ENCODE assay signal across 10 cellular contexts in genomic region chr9:16192403-16193017, GRCh38.
A peak's percentile ranks its signal among the peaks of the same experiment; 100 is the strongest.
DNase-seq lines count a peak whose midpoint lies in the region; ATAC-seq and TF ChIP-seq lines count a peak whose summit lies in the region.
"Had no signal": no experiment of that assay in that cellular context is flagged by ENCODE, and none has a peak within 500 bp of the region (broad histone marks: within the 10 kb centered on the region; RNA-seq: fewer than 3 reads in every experiment).

No MANE protein-coding gene starts in this region.

- H3K4me3 ChIP-seq in SJSA1 (no peak overlapping the region), fibroblast of the aortic adventitia (ENCODE audit: low read depth, low read length) (peak overlapping the region; percentile 5), smooth muscle cell (peak overlapping the region; percentile 21)
- H3K4me3 ChIP-seq: right lobe of liver, testis had no signal

- H3K27me3 ChIP-seq in SJSA1 (replicated peaks) (no peaks in the 10 kb centered on the region), smooth muscle cell (ENCODE audit: low read depth) (no peaks in the 10 kb centered on the region)
- H3K27me3 ChIP-seq: right lobe of liver, testis had no signal

- no peak overlapping the region for H3K9ac ChIP-seq in smooth muscle cell (ENCODE audit: low read depth)

- H4K20me1 ChIP-seq in smooth muscle cell (ENCODE audit: low read depth), result no peaks in the 10 kb centered on the region

- no peak overlapping the region for H2AFZ ChIP-seq in smooth muscle cell (ENCODE audit: low read depth)

- H3F3A ChIP-seq in smooth muscle cell (ENCODE audit: low read depth), result peaks cover 17% of the 10 kb centered on the region

- H3K4me2 ChIP-seq in smooth muscle cell, result peak overlapping the region; percentile 84

- H3K9me3 ChIP-seq in SJSA1 (replicated peaks) (no peaks in the 10 kb centered on the region), smooth muscle cell (replicated peaks; ENCODE audit: low read depth) (peaks cover 5% of the 10 kb centered on the region)
- H3K9me3 ChIP-seq: right lobe of liver, testis had no signal

- no peaks in the 10 kb centered on the region for H3K79me2 ChIP-seq in smooth muscle cell (ENCODE audit: low read depth)

- DNase-seq in NCI-H1092 treated with DMSO at 0.1 percent for 48 hours (lab: John Stamatoyannopoulos, UW) (peak; percentile 67), NCI-H1092 (lab: John Stamatoyannopoulos, UW) (no peak), SJSA1 (ENCODE audit: low read depth in 1 of 2, low spot score in 2 of 2) (peak in 1 of 2 experiments; percentile 23), fibroblast of the aortic adventitia (ENCODE audit: low read depth) (peak; percentile 77), smooth muscle cell (lab: John Stamatoyannopoulos, UW; ENCODE audit: unreplicated experiment) (no peak), COLO829 (ENCODE audit: low spot score) (no peak)
- no peak for DNase-seq in activated naive CD4-positive, alpha-beta T cell treated with anti-CD3 and anti-CD28 coated beads, Interleukin-2, amount 50 U/mL, for 16 hours

- H3K27ac ChIP-seq in SJSA1 (peak overlapping the region; percentile 28), smooth muscle cell (ENCODE audit: low read depth) (peak overlapping the region; percentile 68)
- H3K27ac ChIP-seq: right lobe of liver, testis had no signal

- WGBS in smooth muscle cell (ENCODE audit: low lambda C conversion rate), result 27% methylated on average over 4 of the region's 6 CpGs

- TF ChIP-seq CTCF in fibroblast of the aortic adventitia (IDR thresholded peaks at IDR 0.05; ENCODE audit: insufficient read depth, low read length), result no peak
- TF ChIP-seq CTCF in smooth muscle cell (IDR thresholded peaks at IDR 0.05; ENCODE audit: borderline replicate concordance, insufficient read depth, poor library complexity, severe bottlenecking), result no peak

- no peak for ATAC-seq in HG03280 (IDR thresholded peaks at IDR 0.05; ENCODE audit: unreplicated experiment)

- H3K36me3 ChIP-seq in SJSA1 (no peaks in the 10 kb centered on the region), smooth muscle cell (ENCODE audit: low read depth) (no peaks in the 10 kb centered on the region)
- H3K36me3 ChIP-seq: right lobe of liver had no signal

- peaks cover 47% of the 10 kb centered on the region for H3K4me1 ChIP-seq in SJSA1 (replicated peaks)
- H3K4me1 ChIP-seq in smooth muscle cell (ENCODE audit: low read depth), result peaks cover 13% of the 10 kb centered on the region
- H3K4me1 ChIP-seq: right lobe of liver had no signal

Comparison
In these comparisons a context has a peak if more than half of its experiments do, and no peak if none do; other contexts are left out.
1. DNase-seq: peak in NCI-H1092 treated with DMSO at 0.1 percent for 48 hours (single experiment) and fibroblast of the aortic adventitia (single experiment); none in NCI-H1092 (single experiment), smooth muscle cell (single experiment), COLO829 (single experiment) and activated naive CD4-positive, alpha-beta T cell treated with anti-CD3 and anti-CD28 coated beads, Interleukin-2, amount 50 U/mL, for 16 hours (single experiment).